In the genomic region with DNA sequence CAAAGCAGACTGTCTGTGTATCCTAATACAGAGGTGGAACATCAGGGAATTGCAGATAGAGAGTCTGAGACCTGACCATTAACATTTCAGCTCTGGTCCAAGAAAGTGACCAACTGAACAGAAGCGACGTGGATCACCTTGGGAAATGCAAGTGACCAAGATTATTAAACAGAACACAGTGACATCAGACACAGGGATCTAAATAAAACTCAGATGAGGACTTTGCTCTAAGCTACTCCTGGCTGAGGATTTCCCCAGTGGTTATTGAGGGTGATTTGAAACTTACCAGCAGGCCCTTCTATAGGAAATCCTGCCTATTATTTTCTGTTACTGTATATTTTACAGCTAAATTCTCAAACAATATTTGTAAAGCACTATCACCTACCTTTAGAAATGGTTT, we compare ENCODE assay signal across 5 cellular contexts.
"Had no signal": no experiment of that assay in that cellular context is flagged by ENCODE, and none has a peak within 500 bp of the region (broad histone marks: within the 10 kb centered on the region; RNA-seq: fewer than 3 reads in every experiment).

No MANE protein-coding gene starts in this region.

- H2AFZ ChIP-seq: GM23338 had no signal

- DNase-seq: H9, HCEC 1CT, IMR-90 had no signal

- H3K4me2 ChIP-seq: GM23338 had no signal

- ATAC-seq: GM23338, K562 had no signal

- H3K4me3 ChIP-seq: GM23338, K562 had no signal
